In the genomic region with DNA sequence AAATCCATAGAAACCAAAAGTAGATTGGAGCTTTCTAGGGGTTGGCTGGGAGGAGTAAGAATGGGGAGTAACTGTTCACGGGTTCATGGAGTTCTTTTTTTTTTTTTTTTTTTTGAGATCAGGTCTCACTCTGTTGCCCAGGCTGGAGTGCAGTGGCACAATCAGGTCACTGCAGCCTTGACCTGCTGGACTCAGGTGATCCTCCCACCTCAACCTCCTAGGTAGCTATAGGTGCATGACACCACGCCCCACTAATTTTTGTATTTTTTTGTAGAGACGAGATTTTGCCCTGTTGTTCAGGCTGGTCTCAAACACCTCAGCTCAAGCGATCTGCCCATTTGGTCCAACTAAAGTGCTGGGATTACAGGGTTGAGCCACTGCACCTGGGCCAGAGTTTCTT, we compare ENCODE assay signal across 12 cellular contexts. TPM values are rescaled to one million over a fixed set of nuclear protein-coding genes. Genes with fewer than 3 reads are reported as not detected.
DNase-seq lines count a peak whose midpoint lies in the region; ATAC-seq and TF ChIP-seq lines count a peak whose summit lies in the region.
"Had no signal": no experiment of that assay in that cellular context is flagged by ENCODE, and none has a peak within 500 bp of the region (broad histone marks: within the 10 kb centered on the region; RNA-seq: fewer than 3 reads in every experiment).

No MANE protein-coding gene starts in this region.

- TF ChIP-seq CTCF in OCI-LY7 (conservative IDR thresholded peaks at IDR 0.05; ENCODE audit: low read length) = no peak

- POLR2A ChIA-PET in OCI-LY7 (lab: Charles Lee) = interaction anchor here (0.7 to 0.8 kb wide), 3 partner anchors 15 to 1680 kb away, joined by 3 to 7 read pairs (median 4); no protein-coding TSS in a partner anchor

- no peak overlapping the region for H2AFZ ChIP-seq in OCI-LY7 (ENCODE audit: low read length)

- H3K27me3 Mint-ChIP-seq in activated naive CD4-positive, alpha-beta T cell treated with anti-CD3 and anti-CD28 coated beads for 36 hours (ENCODE audit: low read depth) = no peaks in the 10 kb centered on the region
- no peaks in the 10 kb centered on the region for H3K27me3 Mint-ChIP-seq in central memory CD8-positive, alpha-beta T cell

- CTCF ChIA-PET in activated naive CD4-positive, alpha-beta T cell treated with anti-CD3 and anti-CD28 coated beads for 36 hours (lab: Charles Lee) = interaction anchor here (0.6 to 1.5 kb wide), 2 partner anchors 33 to 68 kb away, joined by 3 read pairs; no protein-coding TSS in a partner anchor
- CTCF ChIA-PET in OCI-LY7 (lab: Charles Lee; ENCODE audit: unreplicated experiment) = interaction anchor here (0.6 kb wide), 1 partner anchor 295 kb away, joined by 3 read pairs; no protein-coding TSS in a partner anchor

- H3K27ac Mint-ChIP-seq in activated naive CD4-positive, alpha-beta T cell treated with anti-CD3 and anti-CD28 coated beads for 36 hours = peak overlapping the region; percentile 50
- H3K27ac Mint-ChIP-seq in central memory CD8-positive, alpha-beta T cell (ENCODE audit: low read depth) = peak overlapping the region; percentile 49
- peak overlapping the region; percentile 88 for H3K27ac Mint-ChIP-seq in stimulated activated effector memory CD8-positive, alpha-beta T cell treated with anti-CD3 and anti-CD28 coated beads, Interleukin-12 subunit alpha, Interleukin-12 subunit beta, amount 100 ng/mL, for 72 hours

- no peaks in the 10 kb centered on the region for H3K9me3 Mint-ChIP-seq in activated naive CD4-positive, alpha-beta T cell treated with anti-CD3 and anti-CD28 coated beads for 36 hours
- H3K9me3 Mint-ChIP-seq in central memory CD8-positive, alpha-beta T cell = no peaks in the 10 kb centered on the region
- H3K9me3 Mint-ChIP-seq in stimulated activated effector memory CD8-positive, alpha-beta T cell treated with anti-CD3 and anti-CD28 coated beads, Interleukin-12 subunit alpha, Interleukin-12 subunit beta, amount 100 ng/mL, for 72 hours = no peaks in the 10 kb centered on the region
- H3K9me3 Mint-ChIP-seq: activated naive CD4-positive, alpha-beta T cell treated with anti-CD3 and anti-CD28 coated beads, Interleukin-2, amount 50 U/mL, for 72 hours had no signal

- peaks cover 49% of the 10 kb centered on the region for H3K79me2 ChIP-seq in OCI-LY7 (ENCODE audit: insufficient read depth, low read depth, low read length)

- no peaks in the 10 kb centered on the region for H3K9me3 ChIP-seq in OCI-LY7 (ENCODE audit: low read length)

- intact Hi-C loops in activated naive CD4-positive, alpha-beta T cell treated with anti-CD3 and anti-CD28 coated beads for 36 hours (cut with micrococcal nuclease) = no loop called here
- intact Hi-C loops in OCI-LY7 (cut with micrococcal nuclease; ENCODE audit: unreplicated experiment) = no loop called here

- DNase-seq in activated naive CD4-positive, alpha-beta T cell treated with anti-CD3 and anti-CD28 coated beads for 36 hours = no peak
- no peak for DNase-seq in activated naive CD4-positive, alpha-beta T cell (lab: John Stamatoyannopoulos, UW)
- no peak for DNase-seq in OCI-LY7 (ENCODE audit: low spot score)
- DNase-seq in central memory CD8-positive, alpha-beta T cell (ENCODE audit: low spot score in 2 of 2) = no peak
- no peak for DNase-seq in stimulated activated effector memory CD8-positive, alpha-beta T cell treated with anti-CD3 and anti-CD28 coated beads, Interleukin-12 subunit alpha, Interleukin-12 subunit beta, amount 100 ng/mL, for 72 hours (ENCODE audit: low spot score in 2 of 2)
- DNase-seq in stimulated activated CD4-positive, alpha-beta T cell treated with anti-CD3 and anti-CD28 coated beads, Interleukin-4, amount 100 ng/mL, for 1 hour = no peak
- DNase-seq in amniotic stem cell (lab: John Stamatoyannopoulos, UW) = no peak
- DNase-seq: MM.1S, NCI-H2107 had no signal

- no peak overlapping the region for H3K4me3 Mint-ChIP-seq in activated naive CD4-positive, alpha-beta T cell treated with anti-CD3 and anti-CD28 coated beads for 36 hours
- H3K4me3 Mint-ChIP-seq in central memory CD8-positive, alpha-beta T cell = peak overlapping the region; percentile 78
- H3K4me3 Mint-ChIP-seq in stimulated activated effector memory CD8-positive, alpha-beta T cell treated with anti-CD3 and anti-CD28 coated beads, Interleukin-12 subunit alpha, Interleukin-12 subunit beta, amount 100 ng/mL, for 72 hours = peak overlapping the region; percentile 84

- peaks cover 19% of the 10 kb centered on the region for H3K36me3 ChIP-seq in OCI-LY7 (ENCODE audit: insufficient read depth, low read length)

- H3K4me1 Mint-ChIP-seq in activated naive CD4-positive, alpha-beta T cell treated with anti-CD3 and anti-CD28 coated beads for 36 hours (ENCODE audit: low read depth) = peaks cover 32% of the 10 kb centered on the region
- H3K4me1 Mint-ChIP-seq in central memory CD8-positive, alpha-beta T cell = peaks cover 33% of the 10 kb centered on the region
- peaks cover 27% of the 10 kb centered on the region for H3K4me1 Mint-ChIP-seq in stimulated activated effector memory CD8-positive, alpha-beta T cell treated with anti-CD3 and anti-CD28 coated beads, Interleukin-12 subunit alpha, Interleukin-12 subunit beta, amount 100 ng/mL, for 72 hours

- H3K4me3 ChIP-seq in OCI-LY7 (ENCODE audit: low read depth, low read length, poor library complexity, severe bottlenecking) = peak overlapping the region; percentile 97

- no peaks in the 10 kb centered on the region for H4K20me1 ChIP-seq in OCI-LY7 (ENCODE audit: insufficient read depth, low read length)

- H3K9me2 ChIP-seq in OCI-LY7 (ENCODE audit: insufficient read depth, low read length) = no peaks in the 10 kb centered on the region

- H3K36me3 Mint-ChIP-seq in activated naive CD4-positive, alpha-beta T cell treated with anti-CD3 and anti-CD28 coated beads for 36 hours (ENCODE audit: low read depth) = peaks cover 7% of the 10 kb centered on the region
- H3K36me3 Mint-ChIP-seq in central memory CD8-positive, alpha-beta T cell (ENCODE audit: insufficient read depth) = peaks cover 33% of the 10 kb centered on the region
- peaks cover 56% of the 10 kb centered on the region for H3K36me3 Mint-ChIP-seq in stimulated activated effector memory CD8-positive, alpha-beta T cell treated with anti-CD3 and anti-CD28 coated beads, Interleukin-12 subunit alpha, Interleukin-12 subunit beta, amount 100 ng/mL, for 72 hours

- peak overlapping the region; percentile 75 for H3K4me2 ChIP-seq in OCI-LY7 (ENCODE audit: low read length)

- H3K27ac ChIP-seq in OCI-LY7 (ENCODE audit: low read depth, low read length, poor library complexity, severe bottlenecking) = peak overlapping the region; percentile 78

- H3K4me1 ChIP-seq in OCI-LY7 (ENCODE audit: insufficient read depth, low read length, poor library complexity, severe bottlenecking) = peaks cover 29% of the 10 kb centered on the region

- BruUV-seq in OCI-LY7 (replicated peaks; lab: Mats Ljungman, UMichigan) = no TSS peak

- ATAC-seq in central memory CD8-positive, alpha-beta T cell (replicated peaks; ENCODE audit: extremely low read depth, poor library complexity, severe bottlenecking) = no peak
- ATAC-seq in stimulated activated effector memory CD8-positive, alpha-beta T cell treated with anti-CD3 and anti-CD28 coated beads, Interleukin-12 subunit alpha, Interleukin-12 subunit beta, amount 100 ng/mL, for 72 hours = no peak
- no peak for ATAC-seq in HG03139 (IDR thresholded peaks at IDR 0.05; ENCODE audit: unreplicated experiment)
- ATAC-seq: activated CD4-positive, CD25-positive, alpha-beta regulatory T cell treated with anti-CD3 and anti-CD28 coated beads, Interleukin-2, amount 50 U/mL, for 24 hours; activated naive CD4-positive, alpha-beta T cell treated with anti-CD3 and anti-CD28 coated beads, Interleukin-2, amount 50 U/mL, for 72 hours had no signal

RNA-seq across cellular contexts. Expression of a gene that starts 1.5 kb away (rescaled TPM):
- total RNA-seq in activated naive CD4-positive, alpha-beta T cell treated with anti-CD3 and anti-CD28 coated beads for 36 hours = 10 to 100 TPM; 30.5 to 30.8 TPM
- 92.8 and 113 TPM in 2 replicates for total RNA-seq in OCI-LY7 (2014; rRNA removed; shearing (Covaris generic))
- total RNA-seq in OCI-LY7 (2022) = 114 and 139 TPM in 2 replicates

RNA-seq across cellular contexts. Expression of a gene that starts 3.3 kb away (rescaled TPM):
- 10 to 100 TPM; 46.8 to 49.3 TPM for total RNA-seq in activated naive CD4-positive, alpha-beta T cell treated with anti-CD3 and anti-CD28 coated beads for 36 hours
- total RNA-seq in OCI-LY7 (2014; rRNA removed; shearing (Covaris generic)) = 46.0 and 55.2 TPM in 2 replicates
- 37.0 and 39.5 TPM in 2 replicates for total RNA-seq in OCI-LY7 (2022)

RNA-seq across cellular contexts. Expression of a gene that starts 47.2 kb away (rescaled TPM):
- total RNA-seq in activated naive CD4-positive, alpha-beta T cell treated with anti-CD3 and anti-CD28 coated beads for 36 hours = 10 to 100 TPM; 86.7 to 88.0 TPM
- total RNA-seq in OCI-LY7 (2014; rRNA removed; shearing (Covaris generic)) = 89.8 and 94.5 TPM in 2 replicates
- 89.7 and 94.3 TPM in 2 replicates for total RNA-seq in OCI-LY7 (2022)

RNA-seq across cellular contexts. Expression of a gene that starts 56.5 kb away (rescaled TPM):
- 10 to 100 TPM; 39.7 to 43.3 TPM for total RNA-seq in activated naive CD4-positive, alpha-beta T cell treated with anti-CD3 and anti-CD28 coated beads for 36 hours
- total RNA-seq in OCI-LY7 (2014; rRNA removed; shearing (Covaris generic)) = 64.0 and 77.2 TPM in 2 replicates
- 112 and 115 TPM in 2 replicates for total RNA-seq in OCI-LY7 (2022)
